ENCODE assay signal across 8 cellular contexts in genomic region chr17:34892864-34893263, GRCh38.
DNase-seq lines count a peak whose midpoint lies in the region; ATAC-seq and TF ChIP-seq lines count a peak whose summit lies in the region.

No MANE protein-coding gene starts in this region.

- H3K36me3 ChIP-seq in BE2C = no peaks in the 10 kb centered on the region
- H3K36me3 ChIP-seq in OCI-LY1 (ENCODE audit: insufficient read depth, low read length) = no peaks in the 10 kb centered on the region

- H3K27ac ChIP-seq in OCI-LY1 (ENCODE audit: low read depth, low read length, poor library complexity, severe bottlenecking) = no peak overlapping the region

- no peaks in the 10 kb centered on the region for H4K20me1 ChIP-seq in OCI-LY1 (ENCODE audit: insufficient read depth, low read length)

- no peaks in the 10 kb centered on the region for H3K27me3 ChIP-seq in BE2C
- H3K27me3 ChIP-seq in OCI-LY1 (ENCODE audit: insufficient read depth, low read length) = no peaks in the 10 kb centered on the region

- H3K9me3 ChIP-seq in BE2C (no peaks in the 10 kb centered on the region), OCI-LY1 (ENCODE audit: low read length) (no peaks in the 10 kb centered on the region)

- no peak overlapping the region for H3K4me2 ChIP-seq in OCI-LY1 (ENCODE audit: low read length)

- no peaks in the 10 kb centered on the region for H3F3A ChIP-seq in OCI-LY1 (ENCODE audit: insufficient read depth, low read length)

- DNase-seq in BE2C = peak; percentile 80
- DNase-seq in erythroblast (lab: John Stamatoyannopoulos, UW) = peak; percentile 46 to 54
- no peak for DNase-seq in MV-4-11 (lab: John Stamatoyannopoulos, UW)

- H3K4me1 ChIP-seq in BE2C (peaks cover 5% of the 10 kb centered on the region), OCI-LY1 (ENCODE audit: insufficient read depth, low read length, severe bottlenecking) (no peaks in the 10 kb centered on the region)

- no peak overlapping the region for H2AFZ ChIP-seq in OCI-LY1 (ENCODE audit: low read length)

- no peaks in the 10 kb centered on the region for H3K79me2 ChIP-seq in OCI-LY1 (ENCODE audit: insufficient read depth, low read length)

- H3K9ac ChIP-seq in OCI-LY1 (ENCODE audit: low read length) = no peak overlapping the region

- no peak for TF ChIP-seq POLR2A in erythroblast (IDR thresholded peaks at IDR 0.05; ENCODE audit: low read length)

- no peak overlapping the region for H3K4me3 ChIP-seq in BE2C (ENCODE audit: low read depth, low read length)
- H3K4me3 ChIP-seq in GM12875 (ENCODE audit: low read depth, low read length) = no peak overlapping the region
- H3K4me3 ChIP-seq in OCI-LY1 (ENCODE audit: low read depth, low read length, poor library complexity, severe bottlenecking) = no peak overlapping the region

- H3K9me2 ChIP-seq in OCI-LY1 (ENCODE audit: low read depth, low read length) = no peaks in the 10 kb centered on the region

- no peak for ATAC-seq in GM19455 (IDR thresholded peaks at IDR 0.05; ENCODE audit: unreplicated experiment)
- ATAC-seq in HG02884 (IDR thresholded peaks at IDR 0.05; ENCODE audit: unreplicated experiment) = no peak
- no peak for ATAC-seq in HG03469 (IDR thresholded peaks at IDR 0.05; ENCODE audit: unreplicated experiment)

- peak; percentile 97 for TF ChIP-seq CTCF in BE2C (IDR thresholded peaks at IDR 0.05; ENCODE audit: low read depth, low read length)
- peak; percentile 59 for TF ChIP-seq CTCF in GM12875 (IDR thresholded peaks at IDR 0.05; ENCODE audit: borderline replicate concordance, insufficient read depth, low read depth, low read length)
- TF ChIP-seq CTCF in OCI-LY1 (IDR thresholded peaks at IDR 0.05; ENCODE audit: low read length) = peak; percentile 66
